In the genomic region with DNA sequence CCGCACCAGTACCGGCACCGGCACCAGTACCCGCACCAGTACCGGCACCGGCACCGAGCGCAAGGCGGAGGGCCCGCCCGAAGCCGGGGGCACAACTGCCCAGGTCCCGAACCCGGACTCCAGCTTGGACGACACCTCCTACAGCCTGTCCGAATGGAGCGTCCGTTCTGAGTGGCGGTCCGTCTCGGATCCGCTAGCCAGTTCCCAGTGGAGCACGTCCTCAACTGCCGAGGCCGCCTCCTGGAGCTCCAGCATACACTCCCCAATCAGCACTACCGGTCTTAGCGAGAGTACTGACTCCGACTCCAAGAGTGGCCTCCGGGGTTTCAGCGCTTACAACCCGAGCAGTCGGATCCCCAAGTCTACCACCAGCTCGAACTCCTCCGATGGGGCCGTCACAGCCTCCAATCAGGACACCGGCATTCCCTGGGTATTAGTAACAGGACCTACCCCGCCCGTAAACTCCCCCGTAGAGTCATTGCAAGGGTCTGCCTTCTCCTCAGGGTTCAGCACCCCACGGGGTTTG, we compare ENCODE assay signal across 8 cellular contexts. TPM values are rescaled to one million over a fixed set of nuclear protein-coding genes. Genes with fewer than 3 reads are reported as not detected.
DNase-seq lines count a peak whose midpoint lies in the region; TF ChIP-seq lines count a peak whose summit lies in the region.

No MANE protein-coding gene starts in this region.

- H3K4me3 ChIP-seq in neural progenitor cell (peak overlapping the region; percentile 74), vagina (peak overlapping the region; percentile 65 to 67)

- H3K27ac ChIP-seq in neural progenitor cell, result no peak overlapping the region
- H3K27ac ChIP-seq in vagina, result peak overlapping the region; percentile 85

- H3K4me3 Mint-ChIP-seq in activated naive CD4-positive, alpha-beta T cell treated with anti-CD3 and anti-CD28 coated beads, Interleukin-2, amount 50 U/mL, for 24 hours, result peak overlapping the region; percentile 91
- H3K4me3 Mint-ChIP-seq in neural progenitor cell, result peak overlapping the region; percentile 86

- H3K27me3 Mint-ChIP-seq in activated naive CD4-positive, alpha-beta T cell treated with anti-CD3 and anti-CD28 coated beads, Interleukin-2, amount 50 U/mL, for 24 hours, result no peaks in the 10 kb centered on the region
- H3K27me3 Mint-ChIP-seq in neural progenitor cell (ENCODE audit: insufficient read depth, low read depth), result peaks cover 7% of the 10 kb centered on the region

- TF ChIP-seq POLR2A in vagina (IDR thresholded peaks at IDR 0.05), result no peak

- no peak overlapping the region for H3K27ac Mint-ChIP-seq in activated naive CD4-positive, alpha-beta T cell treated with anti-CD3 and anti-CD28 coated beads, Interleukin-2, amount 50 U/mL, for 24 hours
- H3K27ac Mint-ChIP-seq in neural progenitor cell, result peak overlapping the region; percentile 75

- H3K9me3 Mint-ChIP-seq in activated naive CD4-positive, alpha-beta T cell treated with anti-CD3 and anti-CD28 coated beads, Interleukin-2, amount 50 U/mL, for 24 hours, result no peaks in the 10 kb centered on the region
- H3K9me3 Mint-ChIP-seq in neural progenitor cell, result peaks cover 4% of the 10 kb centered on the region

- H3K79me2 ChIP-seq in neural progenitor cell (ENCODE audit: low read depth), result no peaks in the 10 kb centered on the region

- intact Hi-C loops in vagina (cut with DNase I), result loop anchor here (10.0 kb wide), 2 partner anchors 50 to 90 kb away; no protein-coding TSS in a partner anchor

- H3K4me1 Mint-ChIP-seq in activated naive CD4-positive, alpha-beta T cell treated with anti-CD3 and anti-CD28 coated beads, Interleukin-2, amount 50 U/mL, for 24 hours, result peaks cover 4% of the 10 kb centered on the region
- no peaks in the 10 kb centered on the region for H3K4me1 Mint-ChIP-seq in neural progenitor cell

- peaks cover 5% of the 10 kb centered on the region for H3K27me3 ChIP-seq in neural progenitor cell
- H3K27me3 ChIP-seq in vagina, result no peaks in the 10 kb centered on the region

- TF ChIP-seq CTCF in neural progenitor cell (IDR thresholded peaks at IDR 0.05) (no peak), vagina (IDR thresholded peaks at IDR 0.05) (no peak)

- no peaks in the 10 kb centered on the region for H4K20me1 ChIP-seq in neural progenitor cell (ENCODE audit: low read depth)

- H2AFZ ChIP-seq in neural progenitor cell (replicated peaks), result peak overlapping the region; percentile 54

- no peaks in the 10 kb centered on the region for H3F3A ChIP-seq in neural progenitor cell (ENCODE audit: low read depth)

- H3K36me3 ChIP-seq in neural progenitor cell (no peaks in the 10 kb centered on the region), vagina (no peaks in the 10 kb centered on the region)

- H3K36me3 Mint-ChIP-seq in activated naive CD4-positive, alpha-beta T cell treated with anti-CD3 and anti-CD28 coated beads, Interleukin-2, amount 50 U/mL, for 24 hours, result no peaks in the 10 kb centered on the region
- no peaks in the 10 kb centered on the region for H3K36me3 Mint-ChIP-seq in neural progenitor cell

- H3K9ac ChIP-seq in neural progenitor cell, result no peak overlapping the region

- H3K9me3 ChIP-seq in neural progenitor cell (ENCODE audit: low read depth), result no peaks in the 10 kb centered on the region
- H3K9me3 ChIP-seq in vagina, result no peaks in the 10 kb centered on the region

- H3K4me1 ChIP-seq in neural progenitor cell (peaks cover 2% of the 10 kb centered on the region), vagina (no peaks in the 10 kb centered on the region)

- H3K4me2 ChIP-seq in neural progenitor cell, result peak overlapping the region; percentile 83

- DNase-seq in NCI-H82 (lab: John Stamatoyannopoulos, UW) (peak; percentile 52), NCI-H82 treated with DMSO at 0.1 percent for 48 hours (lab: John Stamatoyannopoulos, UW; ENCODE audit: unreplicated experiment) (no peak), NCI-H2171 (lab: John Stamatoyannopoulos, UW) (peak; percentile 0), globus pallidus (ENCODE audit: low spot score) (peak; percentile 32), neural progenitor cell (ENCODE audit: low spot score) (peak; percentile 59), vagina (ENCODE audit: extremely low spot score in 2 of 2) (no peak), NCI-H1092 (lab: John Stamatoyannopoulos, UW) (no peak)

RNA-seq across cellular contexts. Expression of gene MAOA, which starts 0.9 kb away (rescaled TPM):
- total RNA-seq in neural progenitor cell (ENCODE audit: low replicate concordance) (4.4 and 12.7 TPM in 2 replicates), vagina (102 TPM)

Comparison
In these comparisons a context has a peak if more than half of its experiments do, and no peak if none do; other contexts are left out.
1. DNase-seq: peak in NCI-H82 (single experiment), NCI-H2171 (single experiment), globus pallidus (single experiment) and neural progenitor cell (single experiment); none in NCI-H82 treated with DMSO at 0.1 percent for 48 hours (single experiment), vagina (0 of 2) and NCI-H1092 (single experiment).